ENCODE assay signal across 1 cellular context in the genomic region with DNA sequence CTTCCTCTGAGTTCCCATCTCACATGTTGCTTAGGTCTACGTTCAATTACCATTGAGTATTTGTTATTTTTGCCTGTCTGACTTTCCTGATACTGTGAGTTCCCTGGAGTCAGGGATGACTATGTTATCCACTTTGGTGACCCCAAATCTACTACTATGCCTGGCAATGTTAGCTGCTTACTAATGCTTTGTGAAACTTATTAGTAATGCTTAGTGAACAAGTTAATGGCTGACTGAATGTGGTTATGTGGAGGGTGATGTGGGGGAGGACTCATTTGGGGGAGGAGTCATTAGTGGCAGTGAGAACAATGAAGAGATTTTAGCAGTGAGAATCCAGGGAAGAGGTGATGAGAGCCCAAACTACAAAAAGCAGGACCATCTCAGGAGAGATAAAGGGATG.
TF ChIP-seq lines count a peak whose summit lies in the region.

No MANE protein-coding gene starts in this region.

TF ChIP-seq in GM12878, 131 proteins besides CTCF, POLR2A, EP300 and RAD21 (continued from another document):
- TF ChIP-seq EGR1 (IDR thresholded peaks at IDR 0.05; ENCODE audit: borderline replicate concordance in 1 of 2, low read depth in 2 of 2, low read length in 2 of 2) (peak in 1 of 2 experiments; percentile 34; a peak in 1 of 3 replicates), IKZF1 (conservative IDR thresholded peaks at IDR 0.05) (0 out of 2 replicates have a peak, but pooled peaks have one; percentile 28), MTA2 (IDR thresholded peaks at IDR 0.05; ENCODE audit: low read depth) (peak; percentile 92), NFIC (IDR thresholded peaks at IDR 0.05; ENCODE audit: low read depth, low read length) (0 out of 2 replicates have a peak, but pooled peaks have one; percentile 25), RUNX3 (IDR thresholded peaks at IDR 0.05; ENCODE audit: low read length) (peak; percentile 89), SIN3A (IDR thresholded peaks at IDR 0.05; ENCODE audit: low read depth, low read length) (no peak), BHLHE40 (IDR thresholded peaks at IDR 0.05; ENCODE audit: borderline replicate concordance in 1 of 2, low read depth in 2 of 2, low read length in 1 of 2) (peak in 1 of 2 experiments; percentile 35; a peak in 1 of 4 replicates), RELB (IDR thresholded peaks at IDR 0.05; ENCODE audit: low read depth) (peak; percentile 71; the same call in 1 of the 2 replicates), SUZ12 (IDR thresholded peaks at IDR 0.05; ENCODE audit: unreplicated experiment) (no peak), IKZF2 (IDR thresholded peaks at IDR 0.05) (peak; percentile 27 to 74; a peak in 2 of 4 replicates), SMARCA5 (IDR thresholded peaks at IDR 0.05) (no peak), BCL11A (IDR thresholded peaks at IDR 0.05; ENCODE audit: low read depth, low read length) (peak; percentile 80), YY1 (IDR thresholded peaks at IDR 0.05; ENCODE audit: low read depth, low read length) (peak; percentile 72), RB1 (IDR thresholded peaks at IDR 0.05; ENCODE audit: borderline replicate concordance) (0 out of 2 replicates have a peak, but pooled peaks have one; percentile 28), ZBTB40 (IDR thresholded peaks at IDR 0.05; ENCODE audit: borderline replicate concordance) (no peak), SKIL (IDR thresholded peaks at IDR 0.05; ENCODE audit: low read depth, poor library complexity, severe bottlenecking) (peak; percentile 34), ETV6 (conservative IDR thresholded peaks at IDR 0.05 in 1 of 2, IDR thresholded peaks at IDR 0.05 in 1 of 2; ENCODE audit: borderline replicate concordance in 1 of 2, low read depth in 1 of 2) (no peak), ATF7 (IDR thresholded peaks at IDR 0.05; ENCODE audit: low read depth) (peak; percentile 80), CBFB (IDR thresholded peaks at IDR 0.05; ENCODE audit: low read depth) (no peak), MLLT1 (IDR thresholded peaks at IDR 0.05) (peak; percentile 99), CREM (IDR thresholded peaks at IDR 0.05; ENCODE audit: low read depth) (0 out of 2 replicates have a peak, but pooled peaks have one; percentile 15), PAX5 (IDR thresholded peaks at IDR 0.05; ENCODE audit: borderline replicate concordance, low read depth, low read length) (0 out of 2 replicates have a peak, but pooled peaks have one; percentile 58)
